ENCODE assay signal across 25 cellular contexts in genomic region chr9:29004988-29005387, GRCh38.
DNase-seq lines count a peak whose midpoint lies in the region; ATAC-seq, FAIRE-seq and TF ChIP-seq lines count a peak whose summit lies in the region.
"Had no signal": no experiment of that assay in that cellular context is flagged by ENCODE, and none has a peak within 500 bp of the region (broad histone marks: within the 10 kb centered on the region; RNA-seq: fewer than 3 reads in every experiment).

No MANE protein-coding gene starts in this region.

- DNase-seq in A549 (ENCODE audit: low read depth in 1 of 2, low spot score in 1 of 2) = no peak
- no peak for DNase-seq in D721Med (ENCODE audit: insufficient read length, low spot score)
- peak; percentile 0 for DNase-seq in NCI-H1048 (lab: John Stamatoyannopoulos, UW)
- no peak for DNase-seq in mucosa of descending colon
- no peak for DNase-seq in aorta
- DNase-seq in DMS79 treated with DMSO at 0.1 percent for 48 hours (lab: John Stamatoyannopoulos, UW) = no peak
- no peak for DNase-seq in OCI-LY7 (ENCODE audit: low spot score)
- no peak for DNase-seq in UCSD-AML1 (lab: John Stamatoyannopoulos, UW; ENCODE audit: unreplicated experiment)
- DNase-seq: 8988T; AML-193; Caco-2; Calu3; CD4-positive, alpha-beta T cell; CD8-positive, alpha-beta T cell; DMS 273 treated with DMSO at 0.1 percent for 48 hours; DMS153; DMS53; DMS79; GF-D8 had no signal

- no peak overlapping the region for H2AFZ ChIP-seq in OCI-LY7 (ENCODE audit: low read length)

- TF ChIP-seq POLR2A in A549 (IDR thresholded peaks at IDR 0.05; ENCODE audit: low read length) = no peak

- intact Hi-C loops in mucosa of descending colon (cut with DNase I, micrococcal nuclease) (no loop called here), aorta (cut with DNase I) (no loop called here), OCI-LY7 (cut with micrococcal nuclease; ENCODE audit: unreplicated experiment) (no loop called here)

- BruUV-seq in OCI-LY7 (replicated peaks; lab: Mats Ljungman, UMichigan) = no TSS peak

- H3K4me2 ChIP-seq in A549 (no peak overlapping the region), OCI-LY7 (ENCODE audit: low read length) (no peak overlapping the region)
- H3K4me2 ChIP-seq: BLaER1 treated with 17β-estradiol and CSF1 and Interleukin-3, amounts not matched to agents 10 nM and 100 nM had no signal

- H3K4me3 ChIP-seq in A549 = no peak overlapping the region
- H3K4me3 ChIP-seq in mucosa of descending colon = no peak overlapping the region
- H3K4me3 ChIP-seq in aorta (ENCODE audit: low read length in 2 of 2) = no peak overlapping the region
- no peak overlapping the region for H3K4me3 ChIP-seq in OCI-LY7 (ENCODE audit: low read depth, low read length, poor library complexity, severe bottlenecking)
- H3K4me3 ChIP-seq: BLaER1 treated with 17β-estradiol and CSF1 and Interleukin-3, amounts not matched to agents 10 nM and 100 nM had no signal

- POLR2A ChIA-PET in A549 (lab: Yijun Ruan, JAX) (no interaction called here), OCI-LY7 (lab: Charles Lee) (no interaction called here)

- H3K9me2 ChIP-seq in OCI-LY7 (ENCODE audit: insufficient read depth, low read length) = no peaks in the 10 kb centered on the region

- H4K20me1 ChIP-seq in OCI-LY7 (ENCODE audit: insufficient read depth, low read length) = no peaks in the 10 kb centered on the region
- H4K20me1 ChIP-seq: BLaER1 treated with 17β-estradiol and CSF1 and Interleukin-3, amounts not matched to agents 10 nM and 100 nM had no signal

- ATAC-seq in A549 (no peak), mucosa of descending colon (peak; percentile 35), aorta (ENCODE audit: low FRiP score) (no peak)
- ATAC-seq: CD8-positive, alpha-beta T cell had no signal

- no peak for TF ChIP-seq EP300 in A549 (IDR thresholded peaks at IDR 0.05)

- no peaks in the 10 kb centered on the region for H3K27me3 ChIP-seq in aorta (ENCODE audit: control insufficient read depth in 1 of 2, insufficient read depth in 2 of 2, low read length in 1 of 2)
- H3K27me3 ChIP-seq: BLaER1 treated with 17β-estradiol and CSF1 and Interleukin-3, amounts not matched to agents 10 nM and 100 nM had no signal

- no peak for TF ChIP-seq CTCF in A549 (IDR thresholded peaks at IDR 0.05)
- no peak for TF ChIP-seq CTCF in D721Med (IDR thresholded peaks at IDR 0.05; ENCODE audit: insufficient read depth, missing control alignments)
- no peak for TF ChIP-seq CTCF in mucosa of descending colon (IDR thresholded peaks at IDR 0.05)
- no peak for TF ChIP-seq CTCF in OCI-LY7 (conservative IDR thresholded peaks at IDR 0.05; ENCODE audit: low read length)

- WGBS in A549 (ENCODE audit: missing lambda C conversion rate) = 11% methylated on average over 1 of the region's 1 CpG
- WGBS in aorta, 2 donors = 28 to 40% methylated on average over 1 of the region's 1 CpG

- H3K27ac ChIP-seq in A549 (no peak overlapping the region), aorta (ENCODE audit: low read depth in 1 of 2, low read length in 2 of 2) (no peak overlapping the region), OCI-LY7 (ENCODE audit: low read depth, low read length, poor library complexity, severe bottlenecking) (no peak overlapping the region)
- H3K27ac ChIP-seq: BLaER1 treated with 17β-estradiol and CSF1 and Interleukin-3, amounts not matched to agents 10 nM and 100 nM; C4-2B had no signal

- CTCF ChIA-PET in A549 (lab: Yijun Ruan, JAX) (interaction anchor here (0.5 kb wide), 1 partner anchor 440 kb away, joined by 5 read pairs; no protein-coding TSS in a partner anchor), OCI-LY7 (lab: Charles Lee; ENCODE audit: unreplicated experiment) (no interaction called here)

- H3K4me1 ChIP-seq in A549 (peaks cover 3% of the 10 kb centered on the region; the same call in 2 of the 3 replicates), mucosa of descending colon (ENCODE audit: low read depth) (no peaks in the 10 kb centered on the region), aorta (ENCODE audit: control insufficient read depth in 1 of 2, insufficient read depth in 2 of 2, low read length in 2 of 2) (no peaks in the 10 kb centered on the region), OCI-LY7 (ENCODE audit: insufficient read depth, low read length, poor library complexity, severe bottlenecking) (no peaks in the 10 kb centered on the region)
- H3K4me1 ChIP-seq: BLaER1 treated with 17β-estradiol and CSF1 and Interleukin-3, amounts not matched to agents 10 nM and 100 nM; Caco-2 had no signal

- FAIRE-seq in A549 (lab: Jason Lieb, UNC) (no peak), D721Med (lab: Jason Lieb, UNC) (peak; percentile 53)
- FAIRE-seq: A204.1, G401.6, GM12891, GM19239 had no signal

- H3K9me3 ChIP-seq in A549 (no peaks in the 10 kb centered on the region), mucosa of descending colon (no peaks in the 10 kb centered on the region), aorta (ENCODE audit: control insufficient read depth, low read length) (no peaks in the 10 kb centered on the region), OCI-LY7 (ENCODE audit: low read length) (no peaks in the 10 kb centered on the region)
- H3K9me3 ChIP-seq: BLaER1 treated with 17β-estradiol and CSF1 and Interleukin-3, amounts not matched to agents 10 nM and 100 nM; Caco-2 had no signal

- no peaks in the 10 kb centered on the region for H3K79me2 ChIP-seq in OCI-LY7 (ENCODE audit: insufficient read depth, low read depth, low read length)

- no peak for TF ChIP-seq RAD21 in A549 (conservative IDR thresholded peaks at IDR 0.05 in 1 of 2, IDR thresholded peaks at IDR 0.05 in 1 of 2)

- no peaks in the 10 kb centered on the region for H3K36me3 ChIP-seq in mucosa of descending colon (ENCODE audit: low read depth)
- H3K36me3 ChIP-seq in aorta (ENCODE audit: control insufficient read depth in 1 of 2, insufficient read depth in 2 of 2, low read length in 1 of 2) = no peaks in the 10 kb centered on the region
- no peaks in the 10 kb centered on the region for H3K36me3 ChIP-seq in OCI-LY7 (ENCODE audit: insufficient read depth, low read length)
- H3K36me3 ChIP-seq: BLaER1 treated with 17β-estradiol and CSF1 and Interleukin-3, amounts not matched to agents 10 nM and 100 nM had no signal

TF ChIP-seq in A549, 52 proteins besides CTCF, POLR2A, EP300 and RAD21:
- TF ChIP-seq CEBPB (IDR thresholded peaks at IDR 0.05) (no peak), MAFK (IDR thresholded peaks at IDR 0.05; ENCODE audit: partially characterized antibody) (peak; percentile 76)
